Comparison of ENCODE assay signal across 12 cellular contexts in genomic region chr10:14779053-14779649, GRCh38. TPM values are rescaled to one million over a fixed set of nuclear protein-coding genes. Genes with fewer than 3 reads are reported as not detected.
A peak's percentile ranks its signal among the peaks of the same experiment; 100 is the strongest.
DNase-seq lines count a peak whose midpoint lies in the region; ATAC-seq, FAIRE-seq and TF ChIP-seq lines count a peak whose summit lies in the region.
"Had no signal": no experiment of that assay in that cellular context is flagged by ENCODE, and none has a peak within 500 bp of the region (broad histone marks: within the 10 kb centered on the region; RNA-seq: fewer than 3 reads in every experiment).

No MANE protein-coding gene starts in this region.

- H3K27me3 ChIP-seq in astrocyte (ENCODE audit: insufficient read depth, low read length): no peaks in the 10 kb centered on the region
- no peaks in the 10 kb centered on the region for H3K27me3 ChIP-seq in gastroesophageal sphincter
- no peaks in the 10 kb centered on the region for H3K27me3 ChIP-seq in stomach

- H2AFZ ChIP-seq in astrocyte (ENCODE audit: low read depth, low read length): peak overlapping the region; percentile 43

- H3K9me3 Mint-ChIP-seq in astrocyte (ENCODE audit: unreplicated experiment): peaks cover 3% of the 10 kb centered on the region
- H3K9me3 Mint-ChIP-seq: activated B cell treated with CpG ODN at 0.5 μM for 24 hours had no signal

- peaks cover 5% of the 10 kb centered on the region for H3K27me3 Mint-ChIP-seq in astrocyte (ENCODE audit: low read depth, unreplicated experiment)
- H3K27me3 Mint-ChIP-seq: activated B cell treated with CpG ODN at 0.5 μM for 24 hours; stimulated activated naive CD8-positive, alpha-beta T cell treated with anti-CD3 and anti-CD28 coated beads, Interleukin-15, amount 100 ng/mL, for 72 hours had no signal

- H3K36me3 Mint-ChIP-seq in astrocyte (ENCODE audit: low read depth, unreplicated experiment): no peaks in the 10 kb centered on the region

- H3K4me3 ChIP-seq in astrocyte (ENCODE audit: insufficient read depth, low read depth, low read length): no peak overlapping the region
- no peak overlapping the region for H3K4me3 ChIP-seq in gastroesophageal sphincter
- no peak overlapping the region for H3K4me3 ChIP-seq in stomach

- in situ Hi-C loops in ACHN (cut with HindIII; ENCODE audit: low pct_ligation_motif_present, low pct_unique_long_range_greater_than_20kb, low sequenced_read_pairs): no loop called here

- no peak for TF ChIP-seq EP300 in gastroesophageal sphincter (IDR thresholded peaks at IDR 0.05)
- TF ChIP-seq EP300 in stomach (IDR thresholded peaks at IDR 0.05): no peak

- no peak overlapping the region for H3K4me3 Mint-ChIP-seq in astrocyte (ENCODE audit: unreplicated experiment)
- H3K4me3 Mint-ChIP-seq: activated B cell treated with CpG ODN at 0.5 μM for 24 hours had no signal

- intact Hi-C loops in sciatic nerve (cut with DNase I) (no loop called here), stomach (cut with DNase I; ENCODE audit: low total_unique reads) (no loop called here)

- H3K4me1 ChIP-seq in astrocyte (ENCODE audit: insufficient read depth, low read length): peaks cover 4% of the 10 kb centered on the region
- H3K4me1 ChIP-seq in gastroesophageal sphincter: peaks cover 0 to 9% (median 0%) of the 10 kb centered on the region in 3 donors
- peaks cover 0 to 12% (median 3%) of the 10 kb centered on the region in 4 donors for H3K4me1 ChIP-seq in stomach

- H3K9ac ChIP-seq in astrocyte (ENCODE audit: low read length): no peak overlapping the region

- DNase-seq in EL (peak; percentile 86), astrocyte (ENCODE audit: low read depth) (peak; percentile 10), sciatic nerve (ENCODE audit: low spot score) (no peak), stomach (no peak), UCSD-AML1 (lab: John Stamatoyannopoulos, UW; ENCODE audit: unreplicated experiment) (no peak), NCI-H2107 treated with DMSO at 0.1 percent for 48 hours (lab: John Stamatoyannopoulos, UW; ENCODE audit: unreplicated experiment) (no peak), ACHN (no peak)
- DNase-seq: activated B cell treated with CpG ODN at 0.5 μM for 24 hours; activated T-cell treated with anti-CD3 and anti-CD28 coated beads, Interleukin-2, amount 50 U/mL, for 1 hour; midbrain; stimulated activated naive CD8-positive, alpha-beta T cell treated with anti-CD3 and anti-CD28 coated beads, Interleukin-15, amount 100 ng/mL, for 72 hours had no signal

- ATAC-seq in gastroesophageal sphincter (peak; percentile 61), sciatic nerve (peak; percentile 49)
- ATAC-seq: stimulated activated naive CD8-positive, alpha-beta T cell treated with anti-CD3 and anti-CD28 coated beads, Interleukin-15, amount 100 ng/mL, for 72 hours had no signal

- no peak overlapping the region for H3K27ac ChIP-seq in astrocyte (ENCODE audit: low read depth, low read length)
- peak overlapping the region in 1 of 4 donors; percentile 6 for H3K27ac ChIP-seq in gastroesophageal sphincter
- peak overlapping the region in 2 of 5 donors; percentile 8 to 35 for H3K27ac ChIP-seq in stomach

- TF ChIP-seq POLR2A in gastroesophageal sphincter (IDR thresholded peaks at IDR 0.05) (no peak), stomach (IDR thresholded peaks at IDR 0.05) (no peak)

- FAIRE-seq in astrocyte (lab: Jason Lieb, UNC): no peak

- H3K27ac Mint-ChIP-seq in astrocyte (ENCODE audit: unreplicated experiment): no peak overlapping the region
- H3K27ac Mint-ChIP-seq: activated B cell treated with CpG ODN at 0.5 μM for 24 hours had no signal

- WGBS in gastroesophageal sphincter (ENCODE audit: low coverage in 1 of 2), 2 donors: 33 to 35% methylated on average over 4 to 5 of the region's 6 CpGs
- 49 to 62% (median 60%) methylated on average over 6 of the region's 6 CpGs for WGBS in stomach, 5 donors

- no peak overlapping the region for H3K4me2 ChIP-seq in astrocyte (ENCODE audit: low read length)

- H3K79me2 ChIP-seq in astrocyte (ENCODE audit: insufficient read depth, low read length): no peaks in the 10 kb centered on the region

- no peaks in the 10 kb centered on the region for H4K20me1 ChIP-seq in astrocyte (ENCODE audit: insufficient read depth, low read length)

- H3K36me3 ChIP-seq in astrocyte (ENCODE audit: insufficient read depth, low read length): no peaks in the 10 kb centered on the region
- H3K36me3 ChIP-seq in gastroesophageal sphincter: no peaks in the 10 kb centered on the region
- no peaks in the 10 kb centered on the region for H3K36me3 ChIP-seq in stomach

- H3K9me3 ChIP-seq in astrocyte (ENCODE audit: insufficient read depth, low read depth, low read length) (no peaks in the 10 kb centered on the region), gastroesophageal sphincter (no peaks in the 10 kb centered on the region), stomach (no peaks in the 10 kb centered on the region)

- H3K4me1 Mint-ChIP-seq in astrocyte (ENCODE audit: low read depth, unreplicated experiment): peaks cover 11% of the 10 kb centered on the region

- TF ChIP-seq CTCF in astrocyte (IDR thresholded peaks at IDR 0.05; ENCODE audit: insufficient read depth, low read depth, low read length): no peak
- no peak for TF ChIP-seq CTCF in gastroesophageal sphincter (IDR thresholded peaks at IDR 0.05)
- TF ChIP-seq CTCF in stomach (IDR thresholded peaks at IDR 0.05): no peak

RNA-seq across cellular contexts. Expression of gene FAM107B, which starts 4.5 kb away (rescaled TPM):
- total RNA-seq in astrocyte (36.0 and 42.3 TPM in 2 replicates), gastroesophageal sphincter (10 to 100 TPM in 3 of 4 donors, 1 to 10 TPM in 1; 7.3 to 15.6 (median 13.3) TPM), sciatic nerve (23.7 TPM), stomach (100 to 1,000 TPM in 3 of 5 donors, 10 to 100 TPM in 2; 18.7 to 397 (median 205) TPM)
- 100 to 1,000 TPM in 2 of 3 donors, 10 to 100 TPM in 1; 31.4 to 162 (median 158) TPM for polyA plus RNA-seq in stomach

RNA-seq across cellular contexts. Expression of gene CDNF, which starts 58.7 kb away (rescaled TPM):
- total RNA-seq in astrocyte (1.4 and 2.0 TPM in 2 replicates), gastroesophageal sphincter (1 to 10 TPM in 2 of 4 donors, under 1 TPM in 1, not detected in 1; 0.81 to 6.7 (median 2.3) TPM), sciatic nerve (3.5 TPM), stomach (100 to 1,000 TPM in 1 of 5 donors, 1 to 10 TPM in 1, not detected in 3; 4.2 to 212 TPM)
- polyA plus RNA-seq in stomach: 1 to 10 TPM in 2 of 3 donors, under 1 TPM in 1; 0.75 to 4.1 (median 1.1) TPM

RNA-seq across cellular contexts. Expression of gene HSPA14, which starts 59.0 kb away (rescaled TPM):
- total RNA-seq in astrocyte (12.8 and 13.3 TPM in 2 replicates), gastroesophageal sphincter (10 to 100 TPM in 2 of 4 donors, 1 to 10 TPM in 2; 4.8 to 15.1 (median 9.9) TPM), sciatic nerve (10.2 TPM), stomach (10 to 100 TPM in 3 of 5 donors, 1 to 10 TPM in 1, not detected in 1; 1.2 to 25.9 (median 19.3) TPM)
- polyA plus RNA-seq in stomach: 10 to 100 TPM; 11.1 to 16.3 (median 11.5) TPM

RNA-seq across cellular contexts. Expression of gene MSANTD7, which starts 59.0 kb away (rescaled TPM):
- total RNA-seq in astrocyte (15.1 and 16.0 TPM in 2 replicates), gastroesophageal sphincter (10 to 100 TPM in 3 of 4 donors, 1 to 10 TPM in 1; 8.2 to 15.5 (median 11.6) TPM), sciatic nerve (7.8 TPM), stomach (10 to 100 TPM in 4 of 5 donors, under 1 TPM in 1; under 0.01 to 84.8 (median 14.5) TPM)
- 1 to 10 TPM; 3.1 to 4.4 (median 3.5) TPM for polyA plus RNA-seq in stomach

Comparison
In these comparisons a context has a peak if more than half of its experiments do, and no peak if none do; other contexts are left out.
1. DNase-seq: peak in EL (single experiment) and astrocyte (single experiment); none in sciatic nerve (single experiment), stomach (single experiment), UCSD-AML1 (single experiment), NCI-H2107 treated with DMSO at 0.1 percent for 48 hours (single experiment) and ACHN (single experiment).